Comparison of ENCODE assay signal across 11 cellular contexts in the genomic region with DNA sequence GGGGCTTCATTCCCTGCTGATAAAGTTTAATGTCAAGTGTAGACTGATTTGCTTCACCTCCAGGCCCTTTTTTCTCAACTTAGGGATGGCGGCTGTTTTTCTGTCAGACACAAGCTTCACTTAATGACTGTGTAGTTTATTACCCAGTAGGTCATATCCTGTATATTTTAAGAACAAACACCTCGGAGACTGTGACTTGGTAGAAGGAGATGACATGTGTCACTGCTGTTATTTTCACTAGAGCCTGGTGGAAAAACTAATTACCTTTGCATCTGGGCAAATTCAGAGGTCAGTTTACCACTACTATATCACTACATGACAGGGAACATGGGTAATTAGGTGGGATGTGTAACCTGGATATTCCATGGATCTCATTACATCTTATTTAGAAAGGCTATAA.
"Had no signal": no experiment of that assay in that cellular context is flagged by ENCODE, and none has a peak within 500 bp of the region (broad histone marks: within the 10 kb centered on the region; RNA-seq: fewer than 3 reads in every experiment).

No MANE protein-coding gene starts in this region.

- FAIRE-seq: H1, H54 had no signal

- H3K36me3 ChIP-seq: HAP-1 had no signal

- H3K4me2 ChIP-seq: GM23338 had no signal

- H3K27ac Mint-ChIP-seq: GM23338, H9, HFFc6 had no signal

- H2AFZ ChIP-seq: GM23248, GM23338 had no signal

- H3K9me3 ChIP-seq: HAP-1 had no signal

- H3K4me1 ChIP-seq: HAP-1 had no signal

- H3K27ac ChIP-seq: GM23248 had no signal

- ATAC-seq: GM23338, HCT116 had no signal

- DNase-seq: GM23248, GOT3, H7, H9, HCEC 1CT, HFFc6 had no signal

- H3K4me3 ChIP-seq: GM23248, GM23338, HAP-1 had no signal

- H3K9ac ChIP-seq: GM23248 had no signal

- H3K4me3 Mint-ChIP-seq: GM23338, H9, HFFc6 had no signal
